Comparison of ENCODE assay signal across 21 cellular contexts in genomic region chr11:43756575-43756974, GRCh38.
DNase-seq lines count a peak whose midpoint lies in the region; ATAC-seq and TF ChIP-seq lines count a peak whose summit lies in the region.
"Had no signal": no experiment of that assay in that cellular context is flagged by ENCODE, and none has a peak within 500 bp of the region (broad histone marks: within the 10 kb centered on the region; RNA-seq: fewer than 3 reads in every experiment).

No MANE protein-coding gene starts in this region.

- POLR2A ChIA-PET in T-cell (lab: Charles Lee): no interaction called here

- H3K4me3 Mint-ChIP-seq in osteocyte (ENCODE audit: unreplicated experiment): no peak overlapping the region
- no peak overlapping the region for H3K4me3 Mint-ChIP-seq in T-cell
- H3K4me3 Mint-ChIP-seq: activated B cell treated with CpG ODN at 0.5 μM for 24 hours; activated T-helper 17 cell treated with anti-CD3 and anti-CD28 coated beads, Interleukin-2, amount 50 U/mL, for 72 hours; immature natural killer cell; nephron; T-helper 17 cell had no signal

- no peak overlapping the region for H3K4me3 ChIP-seq in psoas muscle
- H3K4me3 ChIP-seq: colonic mucosa had no signal

- H3K27ac ChIP-seq in psoas muscle: no peak overlapping the region
- H3K27ac ChIP-seq: 22Rv1, colonic mucosa had no signal

- H3K9me3 Mint-ChIP-seq in osteocyte (ENCODE audit: unreplicated experiment) (no peaks in the 10 kb centered on the region), T-cell (no peaks in the 10 kb centered on the region)
- H3K9me3 Mint-ChIP-seq: activated B cell treated with CpG ODN at 0.5 μM for 24 hours; activated T-helper 17 cell treated with anti-CD3 and anti-CD28 coated beads, Interleukin-2, amount 50 U/mL, for 72 hours; immature natural killer cell; nephron had no signal

- no peaks in the 10 kb centered on the region for H3K4me1 ChIP-seq in psoas muscle
- H3K4me1 ChIP-seq: colonic mucosa had no signal

- H3K36me3 ChIP-seq in psoas muscle (ENCODE audit: insufficient read depth in 1 of 2, low read depth in 1 of 2): peaks cover 0 to 32% of the 10 kb centered on the region in 2 donors
- H3K36me3 ChIP-seq: colonic mucosa had no signal

- peak; percentile 6 for DNase-seq in DMS53 (lab: John Stamatoyannopoulos, UW)
- no peak for DNase-seq in DMS53 treated with DMSO at 0.1 percent for 48 hours (lab: John Stamatoyannopoulos, UW; ENCODE audit: unreplicated experiment)
- DNase-seq in amniotic epithelial cell (ENCODE audit: low read depth): peak; percentile 50
- DNase-seq in fibroblast of gingiva (ENCODE audit: low read depth): peak; percentile 65
- DNase-seq in psoas muscle: no peak
- DNase-seq in osteocyte (ENCODE audit: extremely low spot score, unreplicated experiment): no peak
- no peak for DNase-seq in T-cell
- DNase-seq: activated B cell treated with CpG ODN at 0.5 μM for 24 hours, amygdala, colonic mucosa, head of caudate nucleus, immature natural killer cell, MM.1S, NCI-H187, NCI-H446, Right ventricle myocardium superior, T-helper 17 cell had no signal

- H3K9me3 ChIP-seq in psoas muscle: no peaks in the 10 kb centered on the region
- H3K9me3 ChIP-seq: colonic mucosa had no signal

- intact Hi-C loops in psoas muscle (cut with DNase I): no loop called here

- H3K36me3 Mint-ChIP-seq in osteocyte (ENCODE audit: unreplicated experiment) (peaks cover 23% of the 10 kb centered on the region), T-cell (peaks cover 54% of the 10 kb centered on the region)

- ATAC-seq in psoas muscle (no peak), T-cell (replicated peaks in 1 of 4) (no peak), GM21717 (IDR thresholded peaks at IDR 0.05; ENCODE audit: unreplicated experiment) (no peak)
- ATAC-seq: activated T-helper 17 cell treated with anti-CD3 and anti-CD28 coated beads, Interleukin-2, amount 50 U/mL, for 72 hours; T-helper 17 cell had no signal

- CTCF ChIA-PET in T-cell (lab: Charles Lee): no interaction called here

- H3K27ac Mint-ChIP-seq in osteocyte (ENCODE audit: unreplicated experiment): no peak overlapping the region
- H3K27ac Mint-ChIP-seq in T-cell: no peak overlapping the region
- H3K27ac Mint-ChIP-seq: activated B cell treated with CpG ODN at 0.5 μM for 24 hours; activated T-helper 17 cell treated with anti-CD3 and anti-CD28 coated beads, Interleukin-2, amount 50 U/mL, for 72 hours; immature natural killer cell; nephron; T-helper 17 cell had no signal

- TF ChIP-seq CTCF in psoas muscle (IDR thresholded peaks at IDR 0.05): no peak
- TF ChIP-seq CTCF in osteocyte (IDR thresholded peaks at IDR 0.05): no peak

- H3K27me3 Mint-ChIP-seq in osteocyte (ENCODE audit: unreplicated experiment) (no peaks in the 10 kb centered on the region), T-cell (no peaks in the 10 kb centered on the region)
- H3K27me3 Mint-ChIP-seq: activated B cell treated with CpG ODN at 0.5 μM for 24 hours; activated T-helper 17 cell treated with anti-CD3 and anti-CD28 coated beads, Interleukin-2, amount 50 U/mL, for 72 hours; T-helper 17 cell had no signal

- no peaks in the 10 kb centered on the region for H3K27me3 ChIP-seq in psoas muscle (ENCODE audit: insufficient read depth in 3 of 3, low read length in 2 of 3)
- H3K27me3 ChIP-seq: colonic mucosa had no signal

- 81 to 94% (median 84%) methylated on average over 3 of the region's 3 CpGs for WGBS in psoas muscle, 3 donors

- H3K4me1 Mint-ChIP-seq in osteocyte (ENCODE audit: unreplicated experiment) (no peaks in the 10 kb centered on the region), T-cell (no peaks in the 10 kb centered on the region)
- H3K4me1 Mint-ChIP-seq: activated B cell treated with CpG ODN at 0.5 μM for 24 hours; activated T-helper 17 cell treated with anti-CD3 and anti-CD28 coated beads, Interleukin-2, amount 50 U/mL, for 72 hours; immature natural killer cell; nephron; T-helper 17 cell had no signal

Comparison
In these comparisons a context has a peak if more than half of its experiments do, and no peak if none do; other contexts are left out.
1. DNase-seq: peak in DMS53 (single experiment), amniotic epithelial cell (single experiment) and fibroblast of gingiva (single experiment); none in DMS53 treated with DMSO at 0.1 percent for 48 hours (single experiment), psoas muscle (0 of 2), osteocyte (single experiment) and T-cell (0 of 34).